8 cellular contexts compared by ENCODE assay signal in genomic region chr1:10793129-10793651, GRCh38. TPM values are rescaled to one million over a fixed set of nuclear protein-coding genes. Genes with fewer than 3 reads are reported as not detected.
DNase-seq lines count a peak whose midpoint lies in the region; ATAC-seq and TF ChIP-seq lines count a peak whose summit lies in the region.

No MANE protein-coding gene starts in this region.

- H3K4me1 ChIP-seq in CD4-positive, alpha-beta memory T cell (ENCODE audit: insufficient read depth, low read length), result peaks cover 22% of the 10 kb centered on the region
- H3K4me1 ChIP-seq in naive thymus-derived CD4-positive, alpha-beta T cell (ENCODE audit: control insufficient read depth in 2 of 2, insufficient read depth in 2 of 2, low read length in 2 of 2), result peaks cover 0 to 7% of the 10 kb centered on the region in 2 donors

- H3K27ac ChIP-seq in CD4-positive, alpha-beta memory T cell (ENCODE audit: low read depth, low read length), result no peak overlapping the region
- H3K27ac ChIP-seq in naive thymus-derived CD4-positive, alpha-beta T cell (ENCODE audit: low read depth, low read length), result no peak overlapping the region
- H3K27ac ChIP-seq in RWPE1, result no peak overlapping the region

- peaks cover 24 to 26% of the 10 kb centered on the region in 2 donors for H3K27me3 Mint-ChIP-seq in CD4-positive, alpha-beta memory T cell
- H3K27me3 Mint-ChIP-seq in IgD-negative memory B cell (peaks cover 29% of the 10 kb centered on the region), brain (peaks cover 40% of the 10 kb centered on the region)
- H3K27me3 Mint-ChIP-seq in naive thymus-derived CD4-positive, alpha-beta T cell, result peaks cover 30 to 44% (median 36%) of the 10 kb centered on the region in 5 donors

- CTCF ChIA-PET in CD4-positive, alpha-beta memory T cell (lab: Charles Lee; ENCODE audit: partially characterized antibody), result no interaction called here
- CTCF ChIA-PET in naive thymus-derived CD4-positive, alpha-beta T cell (lab: Charles Lee), result interaction anchor here (0.7 to 1.3 kb wide), 2 partner anchors 149 to 978 kb away, joined by 4 read pairs; no protein-coding TSS in a partner anchor
- CTCF ChIA-PET in RWPE1 (lab: Yijun Ruan, JAX), result interaction anchor here (0.6 to 1.1 kb wide), 8 partner anchors 15 to 600 kb away, joined by 3 to 4 read pairs (median 3); no protein-coding TSS in a partner anchor

- peaks cover 7 to 23% (median 14%) of the 10 kb centered on the region in 4 donors for H3K4me1 Mint-ChIP-seq in CD4-positive, alpha-beta memory T cell
- peaks cover 4 to 12% (median 7%) of the 10 kb centered on the region in 3 donors for H3K4me1 Mint-ChIP-seq in IgD-negative memory B cell
- peaks cover 14% of the 10 kb centered on the region for H3K4me1 Mint-ChIP-seq in brain
- peaks cover 7 to 21% (median 15%) of the 10 kb centered on the region in 7 donors for H3K4me1 Mint-ChIP-seq in naive thymus-derived CD4-positive, alpha-beta T cell

- H3K9me3 ChIP-seq in CD4-positive, alpha-beta memory T cell (ENCODE audit: control insufficient read depth in 1 of 2, low read length in 2 of 2), result no peaks in the 10 kb centered on the region
- H3K9me3 ChIP-seq in naive thymus-derived CD4-positive, alpha-beta T cell (ENCODE audit: control insufficient read depth in 2 of 3, low read length in 3 of 3), result no peaks in the 10 kb centered on the region

- H3K9me3 Mint-ChIP-seq in CD4-positive, alpha-beta memory T cell, result peaks cover 0 to 1% (median 0%) of the 10 kb centered on the region in 8 donors
- no peaks in the 10 kb centered on the region for H3K9me3 Mint-ChIP-seq in IgD-negative memory B cell
- peaks cover 0 to 3% (median 0%) of the 10 kb centered on the region in 5 experiments for H3K9me3 Mint-ChIP-seq in brain
- H3K9me3 Mint-ChIP-seq in naive thymus-derived CD4-positive, alpha-beta T cell, result peaks cover 0 to 2% (median 0%) of the 10 kb centered on the region in 11 donors

- DNase-seq in CD4-positive, alpha-beta memory T cell, result no peak
- DNase-seq in naive thymus-derived CD4-positive, alpha-beta T cell, result peak in 1 of 9 donors; percentile 2
- DNase-seq in stimulated activated CD4-positive, alpha-beta T cell treated with anti-CD3 and anti-CD28 coated beads, Interleukin-2, amount 100 ng/mL, for 48 hours, result no peak
- DNase-seq in posterior vena cava (ENCODE audit: low spot score), result no peak
- DNase-seq in stimulated activated CD4-positive, alpha-beta T cell treated with anti-CD3 and anti-CD28 coated beads, Interleukin-4, amount 100 ng/mL, for 24 hours, result no peak
- no peak for DNase-seq in RWPE1 (ENCODE audit: low spot score)

- no peak overlapping the region for H3K27ac Mint-ChIP-seq in CD4-positive, alpha-beta memory T cell
- H3K27ac Mint-ChIP-seq in IgD-negative memory B cell, result no peak overlapping the region
- H3K27ac Mint-ChIP-seq in brain, result peak overlapping the region in 4 of 5 experiments; percentile 61 to 90 (median 83)
- peak overlapping the region in 1 of 9 donors; percentile 7 for H3K27ac Mint-ChIP-seq in naive thymus-derived CD4-positive, alpha-beta T cell

- H3K4me3 ChIP-seq in CD4-positive, alpha-beta memory T cell (ENCODE audit: low read length in 2 of 2), result no peak overlapping the region
- H3K4me3 ChIP-seq in naive thymus-derived CD4-positive, alpha-beta T cell (ENCODE audit: low read length), result no peak overlapping the region

- no peaks in the 10 kb centered on the region for H3K36me3 ChIP-seq in CD4-positive, alpha-beta memory T cell (ENCODE audit: insufficient read depth, low read length)
- no peaks in the 10 kb centered on the region for H3K36me3 ChIP-seq in naive thymus-derived CD4-positive, alpha-beta T cell (ENCODE audit: control insufficient read depth in 2 of 3, insufficient read depth in 3 of 3, low read length in 3 of 3)

- TF ChIP-seq CTCF in brain (conservative IDR thresholded peaks at IDR 0.05), result no peak
- TF ChIP-seq CTCF in RWPE1 (conservative IDR thresholded peaks at IDR 0.05; ENCODE audit: low read depth), result no peak

- H3K4me3 Mint-ChIP-seq in CD4-positive, alpha-beta memory T cell, result peak overlapping the region in 7 of 8 donors; percentile 23 to 71 (median 68)
- peak overlapping the region in 3 of 4 donors; percentile 44 to 83 (median 58) for H3K4me3 Mint-ChIP-seq in IgD-negative memory B cell
- peak overlapping the region; percentile 88 to 96 (median 90) for H3K4me3 Mint-ChIP-seq in brain
- H3K4me3 Mint-ChIP-seq in naive thymus-derived CD4-positive, alpha-beta T cell, result peak overlapping the region in 9 of 10 donors; percentile 43 to 88 (median 69)

- intact Hi-C loops in CD4-positive, alpha-beta memory T cell (cut with micrococcal nuclease), result no loop called here
- intact Hi-C loops in naive thymus-derived CD4-positive, alpha-beta T cell (cut with micrococcal nuclease), result no loop called here
- intact Hi-C loops in posterior vena cava (cut with DNase I), result loop anchor here in 1 of 2 donors (5.0 to 10.0 kb wide), 2 partner anchors 278 to 1179 kb away; no protein-coding TSS in a partner anchor

- no peak for ATAC-seq in naive thymus-derived CD4-positive, alpha-beta T cell

- peaks cover 27% of the 10 kb centered on the region for H3K27me3 ChIP-seq in CD4-positive, alpha-beta memory T cell (ENCODE audit: insufficient read depth, low read length)
- peaks cover 0 to 10% of the 10 kb centered on the region in 2 donors for H3K27me3 ChIP-seq in naive thymus-derived CD4-positive, alpha-beta T cell (ENCODE audit: control insufficient read depth in 2 of 2, insufficient read depth in 2 of 2, low read length in 2 of 2)

- H3K36me3 Mint-ChIP-seq in CD4-positive, alpha-beta memory T cell, result no peaks in the 10 kb centered on the region
- H3K36me3 Mint-ChIP-seq in IgD-negative memory B cell (no peaks in the 10 kb centered on the region), brain (no peaks in the 10 kb centered on the region)
- no peaks in the 10 kb centered on the region for H3K36me3 Mint-ChIP-seq in naive thymus-derived CD4-positive, alpha-beta T cell

- POLR2A ChIA-PET in CD4-positive, alpha-beta memory T cell (lab: Charles Lee; ENCODE audit: partially characterized antibody), result interaction anchor here (0.6 kb wide), 1 partner anchor 395 kb away, joined by 4 read pairs; no protein-coding TSS in a partner anchor
- POLR2A ChIA-PET in naive thymus-derived CD4-positive, alpha-beta T cell (lab: Charles Lee), result no interaction called here
- POLR2A ChIA-PET in RWPE1 (lab: Yijun Ruan, JAX; ENCODE audit: low non-redundant PET), result interaction anchor here (0.7 kb wide), 1 partner anchor 9 kb away, joined by 3 read pairs; no protein-coding TSS in a partner anchor

RNA-seq across cellular contexts. Expression of gene CASZ1, which starts 3.3 kb away (rescaled TPM):
- total RNA-seq in CD4-positive, alpha-beta memory T cell, result 1 to 10 TPM; 7.5 to 8.8 TPM
- 1 to 10 TPM in 1 of 2 donors, under 1 TPM in 1; 0.13 to 1.9 TPM for polyA plus RNA-seq in CD4-positive, alpha-beta memory T cell
- polyA plus RNA-seq in IgD-negative memory B cell (5.6 TPM), brain (ENCODE audit: insufficient read depth, low read depth, low replicate concordance) (6.6 TPM)
- total RNA-seq in naive thymus-derived CD4-positive, alpha-beta T cell, result 10 to 100 TPM in 2 of 5 experiments, 1 to 10 TPM in 3; 5.2 to 15.9 (median 6.0) TPM
- polyA plus RNA-seq in naive thymus-derived CD4-positive, alpha-beta T cell, result 1 to 10 TPM in 1 of 2 donors, under 1 TPM in 1; 0.33 to 1.1 TPM
- 10 to 100 TPM; 18.4 to 21.5 TPM for total RNA-seq in posterior vena cava

Comparison
In these comparisons a context has a peak if more than half of its experiments do, and no peak if none do; other contexts are left out.
1. H3K27ac Mint-ChIP-seq: peak in brain (4 of 5); none in CD4-positive, alpha-beta memory T cell (0 of 7) and IgD-negative memory B cell (0 of 3).
2. Peak in every context shown above with its lines, with median percentiles within 50 percentile points of each other: H3K4me3 Mint-ChIP-seq.